Comparison of ENCODE assay signal across 22 cellular contexts in the genomic region with DNA sequence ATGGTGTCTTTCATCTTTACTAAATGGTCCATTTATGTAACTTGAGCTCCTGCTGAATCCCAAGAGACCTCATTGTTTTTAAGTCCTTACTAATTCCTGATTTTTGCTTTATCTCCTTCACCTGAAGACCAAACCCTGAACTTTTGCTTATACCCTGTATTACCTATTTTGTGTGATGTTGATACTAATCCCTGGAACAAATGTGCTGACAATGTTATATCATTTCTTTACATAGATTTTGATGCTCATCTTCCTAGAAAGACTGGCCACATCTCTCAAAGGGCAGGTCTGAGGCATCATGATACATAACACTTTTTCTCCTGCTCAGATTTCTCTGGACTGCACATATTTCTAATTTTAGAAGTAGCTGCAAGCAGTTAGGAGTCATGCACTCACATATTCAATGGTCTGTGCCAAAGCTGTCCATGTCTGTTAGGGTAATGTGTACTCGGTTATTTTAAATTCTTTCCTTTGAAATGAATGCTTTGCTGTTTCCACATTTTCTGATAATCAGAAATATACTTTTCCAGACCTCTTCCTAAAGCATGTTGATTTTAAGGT.
"Had no signal": no experiment of that assay in that cellular context is flagged by ENCODE, and none has a peak within 500 bp of the region (broad histone marks: within the 10 kb centered on the region; RNA-seq: fewer than 3 reads in every experiment).

No MANE protein-coding gene starts in this region.

- H3K36me3 ChIP-seq: SJSA1 had no signal

- ATAC-seq: activated CD8-positive, alpha-beta T cell treated with anti-CD3 and anti-CD28 coated beads, Interleukin-2, amount 10 ng/mL, durations not matched to agents 7 days and 5 days; PC-3; T-helper 17 cell; WTC11 had no signal

- H3K4me3 ChIP-seq: SJSA1 had no signal

- DNase-seq: activated CD4-positive, alpha-beta T cell treated with anti-CD3 and anti-CD28 coated beads for 48 hours; activated CD4-positive, alpha-beta T cell treated with anti-CD3 and anti-CD28 coated beads, Interleukin-2, amount 50 U/mL, for 4 hours; activated CD4-positive, CD25-positive, alpha-beta regulatory T cell treated with anti-CD3 and anti-CD28 coated beads, Interleukin-2, amount 50 U/mL, for 72 hours; activated CD8-positive, alpha-beta memory T cell treated with anti-CD3 and anti-CD28 coated beads, Interleukin-2, amount 50 U/mL, for 48 hours; activated CD8-positive, alpha-beta T cell treated with anti-CD3 and anti-CD28 coated beads, Interleukin-2, amount 10 ng/mL, durations not matched to agents 7 days and 5 days; activated effector memory CD4-positive, alpha-beta T cell treated with anti-CD3 and anti-CD28 coated beads, Interleukin-2, amount 50 U/mL, for 16 hours; activated naive CD4-positive, alpha-beta T cell treated with Interleukin-2 at 50 U/mL for 16 hours; activated T-cell treated with anti-CD3 and anti-CD28 coated beads, Interleukin-2, amount 50 U/mL, for 24 hours; amygdala; Kasumi-1; NCI-H1105 treated with DMSO at 0.1 percent for 48 hours; NCI-H1436 treated with DMSO at 0.1 percent for 48 hours; NCI-H2081 treated with DMSO at 0.1 percent for 48 hours; NCI-H524; PC-3; SHP77; T-helper 17 cell; T-helper 9 cell had no signal

- FAIRE-seq: astrocyte, RCC 7860 had no signal

- H3K9me3 ChIP-seq: SJSA1 had no signal

- H3K27ac ChIP-seq: SJSA1 had no signal

- H3K4me1 ChIP-seq: SJSA1 had no signal

- H3K27me3 ChIP-seq: SJSA1 had no signal
